ENCODE assay signal across 8 cellular contexts in genomic region chr19:45730389-45731288, GRCh38. TPM values are rescaled to one million over a fixed set of nuclear protein-coding genes. Genes with fewer than 3 reads are reported as not detected.
A peak's percentile ranks its signal among the peaks of the same experiment; 100 is the strongest.
DNase-seq lines count a peak whose midpoint lies in the region; ATAC-seq and TF ChIP-seq lines count a peak whose summit lies in the region.

Gene FBXO46 (minus strand): TSS chr19:45730896. CDS start chr19:45713495, 17,401 bp downstream.

- peaks cover 22% of the 10 kb centered on the region for H3K4me1 Mint-ChIP-seq in CD14-positive monocyte

- H3K27ac Mint-ChIP-seq in CD14-positive monocyte, result peak within 1 kb of the TSS; percentile 87 to 97 (median 93)

- peak within 1 kb of the TSS in 1 of 2 donors; percentile 45 for H3K27ac ChIP-seq in left lung

- H3K27me3 Mint-ChIP-seq in CD14-positive monocyte (ENCODE audit: low read depth in 3 of 3), result peaks cover 0 to under 1% (median 0%) of the 10 kb centered on the region in 3 donors

- peak within 1 kb of the TSS; percentile 84 to 97 for H3K4me3 Mint-ChIP-seq in CD14-positive monocyte

- peaks cover 0 to 34% of the 10 kb centered on the region in 2 donors for H3K4me1 ChIP-seq in left lung

- H3K9me3 Mint-ChIP-seq in CD14-positive monocyte, result peaks cover 0 to 2% (median 0%) of the 10 kb centered on the region in 7 donors

- intact Hi-C loops in CD14-positive monocyte (cut with micrococcal nuclease) (loop anchor here (2.0 to 10.0 kb wide), 4 partner anchors 14 to 157 kb away; partner anchors contain the start of genes FOXA3 (in 1 of the 2), IRF2BP1 (in 1 of the 2), QPCTL (in 1 of the 2) and SYMPK (in 1 of the 2)), left lung (cut with DNase I) (no loop called here)

- H3K36me3 Mint-ChIP-seq in CD14-positive monocyte, result peaks cover 2 to 17% of the 10 kb centered on the region in 2 donors

- H3K36me3 ChIP-seq in left lung, result no peaks in the 10 kb centered on the region

- TF ChIP-seq CTCF in CD14-positive monocyte (IDR thresholded peaks at IDR 0.05) (no peak), left lung (IDR thresholded peaks at IDR 0.05) (no peak)

- H3K4me3 ChIP-seq in left lung, result peak within 1 kb of the TSS; percentile 75 to 78

- DNase-seq in CD14-positive monocyte (ENCODE audit: low spot score), result peak; percentile 97
- DNase-seq in NCI-H774 (lab: John Stamatoyannopoulos, UW), result peak; percentile 99
- peak; percentile 92 to 94 for DNase-seq in activated CD4-positive, alpha-beta T cell treated with anti-CD3 and anti-CD28 coated beads, Interleukin-2, amount 50 U/mL, for 4 hours
- peak; percentile 98 for DNase-seq in dermis blood vessel endothelial cell
- peak; percentile 97 to 98 for DNase-seq in left lung
- DNase-seq in stimulated activated CD4-positive, alpha-beta T cell treated with anti-CD3 and anti-CD28 coated beads, Interleukin-2, amount 100 ng/mL, for 48 hours, result peak; percentile 87 to 92

- H3K9me3 ChIP-seq in left lung, result no peaks in the 10 kb centered on the region

- ATAC-seq in GM19351 (IDR thresholded peaks at IDR 0.05; ENCODE audit: unreplicated experiment) (peak; percentile 97), HG03558 (IDR thresholded peaks at IDR 0.05; ENCODE audit: extremely low read depth, unreplicated experiment) (peak; percentile 76), left lung (peak; percentile 99)

- H3K27me3 ChIP-seq in left lung, result no peaks in the 10 kb centered on the region

RNA-seq across cellular contexts. Expression of gene FBXO46, which starts in this region (rescaled TPM):
- 1 to 10 TPM; 3.8 to 5.5 TPM for polyA plus RNA-seq in CD14-positive monocyte
- total RNA-seq in dermis blood vessel endothelial cell (7.7 and 7.8 TPM in 2 replicates), left lung (10 to 100 TPM; 16.6 to 18.4 TPM)

Comparison
In these comparisons a context has a peak if more than half of its experiments do, and no peak if none do; other contexts are left out.
1. intact Hi-C loops: an anchor here in CD14-positive monocyte (2.0 to 10.0 kb wide); none called in left lung.